ENCODE assay signal across 9 cellular contexts in genomic region chr9:81588148-81588874, GRCh38.
DNase-seq lines count a peak whose midpoint lies in the region; TF ChIP-seq lines count a peak whose summit lies in the region.
"Had no signal": no experiment of that assay in that cellular context is flagged by ENCODE, and none has a peak within 500 bp of the region (broad histone marks: within the 10 kb centered on the region; RNA-seq: fewer than 3 reads in every experiment).

No MANE protein-coding gene starts in this region.

- H3K9me3 ChIP-seq in subcutaneous abdominal adipose tissue (ENCODE audit: control insufficient read depth in 5 of 5, low read length in 5 of 5) (no peaks in the 10 kb centered on the region), SJCRH30 (replicated peaks) (no peaks in the 10 kb centered on the region; the same call in 1 of the 2 replicates)

- no peaks in the 10 kb centered on the region for H3K27me3 Mint-ChIP-seq in activated CD4-positive, alpha-beta T cell treated with anti-CD3 and anti-CD28 coated beads, Interleukin-2, amount 10 ng/mL, durations not matched to agents 24 days and 14 days
- H3K27me3 Mint-ChIP-seq: activated CD8-positive, alpha-beta memory T cell treated with anti-CD3 and anti-CD28 coated beads, Interleukin-2, amount 10 ng/mL, durations not matched to agents 7 days and 5 days had no signal

- H3K36me3 ChIP-seq in subcutaneous abdominal adipose tissue (ENCODE audit: control insufficient read depth in 5 of 5, insufficient read depth in 5 of 5, low read length in 5 of 5), result peaks cover 23 to 74% (median 61%) of the 10 kb centered on the region in 5 donors
- H3K36me3 ChIP-seq in SJCRH30, result peaks cover 95% of the 10 kb centered on the region

- H3K4me3 Mint-ChIP-seq in activated CD4-positive, alpha-beta T cell treated with anti-CD3 and anti-CD28 coated beads, Interleukin-2, amount 10 ng/mL, durations not matched to agents 24 days and 14 days, result no peak overlapping the region
- H3K4me3 Mint-ChIP-seq: activated CD8-positive, alpha-beta memory T cell treated with anti-CD3 and anti-CD28 coated beads, Interleukin-2, amount 10 ng/mL, durations not matched to agents 7 days and 5 days had no signal

- in situ Hi-C loops in astrocyte of the spinal cord (cut with HindIII; ENCODE audit: low sequenced_read_pairs), result no loop called here

- intact Hi-C loops in dorsolateral prefrontal cortex (cut with DNase I), result no loop called here
- intact Hi-C loops in activated CD4-positive, alpha-beta T cell treated with anti-CD3 and anti-CD28 coated beads, Interleukin-2, amount 10 ng/mL, durations not matched to agents 24 days and 14 days (cut with micrococcal nuclease), result no loop called here

- H3K36me3 Mint-ChIP-seq in activated CD4-positive, alpha-beta T cell treated with anti-CD3 and anti-CD28 coated beads, Interleukin-2, amount 10 ng/mL, durations not matched to agents 24 days and 14 days (ENCODE audit: low read depth), result no peaks in the 10 kb centered on the region
- H3K36me3 Mint-ChIP-seq: activated CD8-positive, alpha-beta memory T cell treated with anti-CD3 and anti-CD28 coated beads, Interleukin-2, amount 10 ng/mL, durations not matched to agents 7 days and 5 days had no signal

- no peak overlapping the region for H3K9ac ChIP-seq in subcutaneous abdominal adipose tissue (ENCODE audit: low read length in 5 of 5)

- TF ChIP-seq CTCF in astrocyte of the spinal cord (IDR thresholded peaks at IDR 0.05; ENCODE audit: low read depth, low read length) (no peak), dorsolateral prefrontal cortex (IDR thresholded peaks at IDR 0.05 in 54 of 56, conservative IDR thresholded peaks at IDR 0.05 in 2 of 56; ENCODE audit: low read depth in 1 of 56, partially characterized antibody in 56 of 56) (no peak)

- no peaks in the 10 kb centered on the region for H3K27me3 ChIP-seq in subcutaneous abdominal adipose tissue (ENCODE audit: control insufficient read depth in 5 of 5, insufficient read depth in 4 of 5, low read length in 5 of 5)
- H3K27me3 ChIP-seq in dorsolateral prefrontal cortex, result no peaks in the 10 kb centered on the region
- no peaks in the 10 kb centered on the region for H3K27me3 ChIP-seq in SJCRH30

- peak; percentile 70 for DNase-seq in NCI-H1092 treated with DMSO at 0.1 percent for 48 hours (lab: John Stamatoyannopoulos, UW)
- peak; percentile 76 for DNase-seq in astrocyte of the spinal cord (ENCODE audit: low read depth, low spot score)
- DNase-seq in iris pigment epithelial cell (ENCODE audit: low read depth), result peak; percentile 89
- no peak for DNase-seq in dorsolateral prefrontal cortex
- no peak for DNase-seq in SJCRH30
- DNase-seq in activated CD4-positive, alpha-beta T cell treated with anti-CD3 and anti-CD28 coated beads, Interleukin-2, amount 10 ng/mL, durations not matched to agents 24 days and 14 days, result no peak
- no peak for DNase-seq in NCI-H1105 treated with DMSO at 0.1 percent for 48 hours (lab: John Stamatoyannopoulos, UW)
- DNase-seq: activated CD8-positive, alpha-beta memory T cell treated with anti-CD3 and anti-CD28 coated beads, Interleukin-2, amount 10 ng/mL, durations not matched to agents 7 days and 5 days had no signal

- no peaks in the 10 kb centered on the region for H3K9me3 Mint-ChIP-seq in activated CD4-positive, alpha-beta T cell treated with anti-CD3 and anti-CD28 coated beads, Interleukin-2, amount 10 ng/mL, durations not matched to agents 24 days and 14 days

- H3K4me1 ChIP-seq in subcutaneous abdominal adipose tissue (ENCODE audit: control insufficient read depth in 5 of 5, insufficient read depth in 5 of 5, low read length in 5 of 5) (peaks cover 3 to 38% (median 20%) of the 10 kb centered on the region in 5 donors), SJCRH30 (no peaks in the 10 kb centered on the region)

- H3K4me1 Mint-ChIP-seq in activated CD4-positive, alpha-beta T cell treated with anti-CD3 and anti-CD28 coated beads, Interleukin-2, amount 10 ng/mL, durations not matched to agents 24 days and 14 days, result no peaks in the 10 kb centered on the region
- H3K4me1 Mint-ChIP-seq: activated CD8-positive, alpha-beta memory T cell treated with anti-CD3 and anti-CD28 coated beads, Interleukin-2, amount 10 ng/mL, durations not matched to agents 7 days and 5 days had no signal

- no peak overlapping the region for H3K27ac Mint-ChIP-seq in activated CD4-positive, alpha-beta T cell treated with anti-CD3 and anti-CD28 coated beads, Interleukin-2, amount 10 ng/mL, durations not matched to agents 24 days and 14 days
- H3K27ac Mint-ChIP-seq: activated CD8-positive, alpha-beta memory T cell treated with anti-CD3 and anti-CD28 coated beads, Interleukin-2, amount 10 ng/mL, durations not matched to agents 7 days and 5 days had no signal

- H3K27ac ChIP-seq in subcutaneous abdominal adipose tissue (ENCODE audit: low read depth, low read length) (peak overlapping the region; percentile 67), dorsolateral prefrontal cortex (peak overlapping the region in 2 of 59 donors; percentile 7 to 23), SJCRH30 (no peak overlapping the region)

- no peak overlapping the region for H3K4me3 ChIP-seq in astrocyte of the spinal cord (ENCODE audit: low read depth, low read length)
- no peak overlapping the region for H3K4me3 ChIP-seq in subcutaneous abdominal adipose tissue (ENCODE audit: low read depth in 1 of 5, low read length in 5 of 5)
- no peak overlapping the region for H3K4me3 ChIP-seq in dorsolateral prefrontal cortex
- no peak overlapping the region for H3K4me3 ChIP-seq in SJCRH30

Comparison
In these comparisons a context has a peak if more than half of its experiments do, and no peak if none do; other contexts are left out.
1. DNase-seq: peak in NCI-H1092 treated with DMSO at 0.1 percent for 48 hours (single experiment), astrocyte of the spinal cord (single experiment) and iris pigment epithelial cell (single experiment); none in dorsolateral prefrontal cortex (0 of 10), SJCRH30 (0 of 2), activated CD4-positive, alpha-beta T cell treated with anti-CD3 and anti-CD28 coated beads, Interleukin-2, amount 10 ng/mL, durations not matched to agents 24 days and 14 days (single experiment) and NCI-H1105 treated with DMSO at 0.1 percent for 48 hours (single experiment).